ENCODE assay signal across 16 cellular contexts in the genomic region with DNA sequence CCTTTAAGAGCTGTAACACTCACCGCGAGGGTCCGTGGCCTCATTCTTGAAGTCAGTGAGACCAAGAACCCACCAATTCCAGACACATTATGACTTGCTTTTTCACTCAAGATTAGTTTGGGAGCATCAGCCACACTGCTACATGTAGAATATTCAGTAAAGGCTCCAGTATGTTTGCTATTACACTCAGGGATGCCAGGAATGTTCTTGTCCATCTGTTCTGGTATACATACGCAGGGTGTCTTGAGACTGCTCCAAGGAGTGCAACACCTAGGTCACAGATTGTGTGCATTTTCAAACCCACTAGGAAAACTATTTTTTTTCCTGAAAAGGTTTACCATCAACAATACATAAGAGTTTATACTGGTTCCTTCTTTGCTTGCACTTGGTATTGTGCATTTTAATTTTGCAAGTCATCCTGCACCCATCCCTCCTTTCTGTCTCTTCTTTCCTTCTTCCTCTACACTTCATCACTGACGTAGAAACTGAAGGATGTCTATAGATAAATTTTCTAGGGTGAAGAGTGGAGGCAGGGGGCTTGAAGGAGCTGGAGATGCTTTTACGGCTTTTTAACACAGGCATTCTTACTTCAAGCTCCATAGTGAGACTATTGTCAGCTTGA. TPM values are rescaled to one million over a fixed set of nuclear protein-coding genes. Genes with fewer than 3 reads are reported as not detected.
A peak's percentile ranks its signal among the peaks of the same experiment; 100 is the strongest.
DNase-seq lines count a peak whose midpoint lies in the region; ATAC-seq, FAIRE-seq and TF ChIP-seq lines count a peak whose summit lies in the region.
"Had no signal": no experiment of that assay in that cellular context is flagged by ENCODE, and none has a peak within 500 bp of the region (broad histone marks: within the 10 kb centered on the region; RNA-seq: fewer than 3 reads in every experiment).

No MANE protein-coding gene starts in this region.

- no peak for DNase-seq in D721Med (ENCODE audit: insufficient read length, low spot score)
- no peak for DNase-seq in endodermal cell
- DNase-seq in neural progenitor cell (ENCODE audit: low spot score), result no peak
- DNase-seq in testis, result no peak
- DNase-seq in GM13977 (ENCODE audit: low spot score), result no peak
- no peak for DNase-seq in activated naive CD4-positive, alpha-beta T cell treated with anti-CD3 and anti-CD28 coated beads, Interleukin-2, amount 10 ng/mL, durations not matched to agents 7 days and 5 days
- DNase-seq: DMS153, EL, HCEC 1CT, NCI-H1436, NCI-H2081, NCI-H526 treated with DMSO at 0.1 percent for 48 hours had no signal

- peaks cover 20% of the 10 kb centered on the region for H3F3A ChIP-seq in neural progenitor cell (ENCODE audit: low read depth)

- peak; percentile 29 for FAIRE-seq in D721Med (lab: Jason Lieb, UNC)

- H3K27me3 ChIP-seq in endodermal cell (ENCODE audit: control insufficient read depth, insufficient read depth, low read length, poor library complexity, severe bottlenecking) (no peaks in the 10 kb centered on the region), neural progenitor cell (no peaks in the 10 kb centered on the region), testis (no peaks in the 10 kb centered on the region)
- H3K27me3 ChIP-seq: SJSA1 had no signal

- H3K4me1 Mint-ChIP-seq in endodermal cell (no peaks in the 10 kb centered on the region), neural progenitor cell (peaks cover 42% of the 10 kb centered on the region)
- H3K4me1 Mint-ChIP-seq in activated naive CD4-positive, alpha-beta T cell treated with anti-CD3 and anti-CD28 coated beads, Interleukin-2, amount 10 ng/mL, durations not matched to agents 7 days and 5 days, result no peaks in the 10 kb centered on the region

- H3K9me3 Mint-ChIP-seq in endodermal cell (peaks cover 6% of the 10 kb centered on the region), neural progenitor cell (peaks cover 12% of the 10 kb centered on the region)
- no peaks in the 10 kb centered on the region for H3K9me3 Mint-ChIP-seq in activated naive CD4-positive, alpha-beta T cell treated with anti-CD3 and anti-CD28 coated beads, Interleukin-2, amount 10 ng/mL, durations not matched to agents 7 days and 5 days

- WGBS in endodermal cell (ENCODE audit: insufficient coverage in 1 of 2, insufficient read length in 1 of 2), 2 experiments, result 80 to 92% methylated on average over 2 to 6 of the region's 6 CpGs
- WGBS in testis, 2 donors, result 91 to 93% methylated on average over 6 of the region's 6 CpGs

- no peak for ATAC-seq in GM21529 (IDR thresholded peaks at IDR 0.05; ENCODE audit: unreplicated experiment)

- H4K20me1 ChIP-seq in neural progenitor cell (ENCODE audit: low read depth), result no peaks in the 10 kb centered on the region
- H4K20me1 ChIP-seq: BLaER1 treated with 17β-estradiol and CSF1 and Interleukin-3, amounts not matched to agents 10 nM and 100 nM had no signal

- no peaks in the 10 kb centered on the region for H3K79me2 ChIP-seq in neural progenitor cell (ENCODE audit: low read depth)

- TF ChIP-seq CTCF in D721Med (IDR thresholded peaks at IDR 0.05; ENCODE audit: insufficient read depth, missing control alignments) (no peak), endodermal cell (conservative IDR thresholded peaks at IDR 0.05) (no peak), neural progenitor cell (IDR thresholded peaks at IDR 0.05) (no peak), testis (IDR thresholded peaks at IDR 0.05) (no peak), GM13977 (IDR thresholded peaks at IDR 0.05; ENCODE audit: extremely low read depth, insufficient read depth, missing control alignments) (no peak)

- no peaks in the 10 kb centered on the region for H3K36me3 ChIP-seq in endodermal cell (ENCODE audit: control insufficient read depth, insufficient read depth, low read length)
- no peaks in the 10 kb centered on the region for H3K36me3 ChIP-seq in neural progenitor cell
- H3K36me3 ChIP-seq in testis (ENCODE audit: low read depth, missing control alignments), result no peaks in the 10 kb centered on the region
- H3K36me3 ChIP-seq: BLaER1 treated with 17β-estradiol and CSF1 and Interleukin-3, amounts not matched to agents 10 nM and 100 nM; SJSA1 had no signal

- H3K4me1 ChIP-seq in endodermal cell (ENCODE audit: control insufficient read depth, insufficient read depth, low read length), result no peaks in the 10 kb centered on the region
- H3K4me1 ChIP-seq in neural progenitor cell, result peaks cover 23% of the 10 kb centered on the region
- no peaks in the 10 kb centered on the region for H3K4me1 ChIP-seq in testis
- H3K4me1 ChIP-seq: SJSA1 had no signal

- no peak overlapping the region for H3K9ac ChIP-seq in endodermal cell (ENCODE audit: extremely low read depth, low read length, poor library complexity, severe bottlenecking)
- H3K9ac ChIP-seq in neural progenitor cell, result no peak overlapping the region
- H3K9ac ChIP-seq: BLaER1 treated with 17β-estradiol and CSF1 and Interleukin-3, amounts not matched to agents 10 nM and 100 nM had no signal

- H3K4me3 Mint-ChIP-seq in endodermal cell, result no peak overlapping the region
- H3K4me3 Mint-ChIP-seq in neural progenitor cell, result peak overlapping the region; percentile 54
- no peak overlapping the region for H3K4me3 Mint-ChIP-seq in activated naive CD4-positive, alpha-beta T cell treated with anti-CD3 and anti-CD28 coated beads, Interleukin-2, amount 10 ng/mL, durations not matched to agents 7 days and 5 days

- H3K4me2 ChIP-seq in neural progenitor cell, result peak overlapping the region; percentile 70
- H3K4me2 ChIP-seq: BLaER1 treated with 17β-estradiol and CSF1 and Interleukin-3, amounts not matched to agents 10 nM and 100 nM had no signal

- in situ Hi-C loops in GM13977 (cut with MboI; ENCODE audit: low pct_unique_long_range_greater_than_20kb, low sequenced_read_pairs, unreplicated experiment), result no loop called here

- H3K9me3 ChIP-seq in endodermal cell (ENCODE audit: control insufficient read depth, low read length) (no peaks in the 10 kb centered on the region), neural progenitor cell (ENCODE audit: low read depth) (no peaks in the 10 kb centered on the region), testis (no peaks in the 10 kb centered on the region)
- H3K9me3 ChIP-seq: SJSA1 had no signal

- H3K4me3 ChIP-seq in endodermal cell (ENCODE audit: low read length), result no peak overlapping the region
- no peak overlapping the region for H3K4me3 ChIP-seq in neural progenitor cell
- no peak overlapping the region for H3K4me3 ChIP-seq in testis
- H3K4me3 ChIP-seq: BLaER1 treated with 17β-estradiol and CSF1 and Interleukin-3, amounts not matched to agents 10 nM and 100 nM; SJSA1 had no signal

- H3K27ac ChIP-seq in angular gyrus (ENCODE audit: low read depth, low read length), result peak overlapping the region; percentile 60
- peak overlapping the region; percentile 89 for H3K27ac ChIP-seq in endodermal cell (ENCODE audit: low read depth, low read length)
- peak overlapping the region; percentile 16 for H3K27ac ChIP-seq in neural progenitor cell
- H3K27ac ChIP-seq in testis, result no peak overlapping the region
- H3K27ac ChIP-seq: BLaER1 treated with 17β-estradiol and CSF1 and Interleukin-3, amounts not matched to agents 10 nM and 100 nM; SJSA1 had no signal

- no peak for TF ChIP-seq POLR2A in testis (IDR thresholded peaks at IDR 0.05)

- H3K36me3 Mint-ChIP-seq in endodermal cell (ENCODE audit: low read depth) (no peaks in the 10 kb centered on the region), neural progenitor cell (peaks cover 6% of the 10 kb centered on the region)
- no peaks in the 10 kb centered on the region for H3K36me3 Mint-ChIP-seq in activated naive CD4-positive, alpha-beta T cell treated with anti-CD3 and anti-CD28 coated beads, Interleukin-2, amount 10 ng/mL, durations not matched to agents 7 days and 5 days

- H3K27ac Mint-ChIP-seq in endodermal cell, result no peak overlapping the region
- H3K27ac Mint-ChIP-seq in neural progenitor cell, result peak overlapping the region; percentile 100
- H3K27ac Mint-ChIP-seq in activated naive CD4-positive, alpha-beta T cell treated with anti-CD3 and anti-CD28 coated beads, Interleukin-2, amount 10 ng/mL, durations not matched to agents 7 days and 5 days, result no peak overlapping the region

- CTCF ChIA-PET in activated naive CD4-positive, alpha-beta T cell treated with anti-CD3 and anti-CD28 coated beads, Interleukin-2, amount 10 ng/mL, durations not matched to agents 7 days and 5 days (lab: Charles Lee), result no interaction called here

- intact Hi-C loops in testis (cut with DNase I; ENCODE audit: low total_unique reads), result no loop called here

- H3K27me3 Mint-ChIP-seq in endodermal cell (ENCODE audit: insufficient read depth), result no peaks in the 10 kb centered on the region
- peaks cover 4% of the 10 kb centered on the region for H3K27me3 Mint-ChIP-seq in neural progenitor cell (ENCODE audit: insufficient read depth, low read depth)
- no peaks in the 10 kb centered on the region for H3K27me3 Mint-ChIP-seq in activated naive CD4-positive, alpha-beta T cell treated with anti-CD3 and anti-CD28 coated beads, Interleukin-2, amount 10 ng/mL, durations not matched to agents 7 days and 5 days

- peak overlapping the region; percentile 60 for H2AFZ ChIP-seq in neural progenitor cell (replicated peaks)

RNA-seq across cellular contexts. Expression of a gene that starts 35.3 kb away (rescaled TPM):
- total RNA-seq in endodermal cell, result 1 to 10 TPM; 1.8 TPM
- 172 TPM for polyA plus RNA-seq in endodermal cell (2013, experiment 1 of 2)
- polyA plus RNA-seq in endodermal cell (2013, experiment 2 of 2), result 153 TPM
- 95.0 and 102 TPM in 2 replicates for total RNA-seq in neural progenitor cell (ENCODE audit: low replicate concordance)
- total RNA-seq in testis, result 10 to 100 TPM; 20.9 to 30.9 TPM
- polyA plus RNA-seq in testis (ENCODE audit: insufficient read depth, low read depth, low replicate concordance), result 15.6 TPM

Comparison
In these comparisons a context has a peak if more than half of its experiments do, and no peak if none do; other contexts are left out.
1. H3K27ac ChIP-seq: peak in angular gyrus (single experiment), endodermal cell (single experiment) and neural progenitor cell (single experiment); none in testis (0 of 2).
2. RNA of a gene that starts 35.3 kb away (total RNA-seq): 95.0 to 102 TPM in neural progenitor cell and 20.9 to 30.9 TPM in testis; 1.8 TPM in endodermal cell; every median in the first group is over 4 times any median in the second.